In the genomic region with DNA sequence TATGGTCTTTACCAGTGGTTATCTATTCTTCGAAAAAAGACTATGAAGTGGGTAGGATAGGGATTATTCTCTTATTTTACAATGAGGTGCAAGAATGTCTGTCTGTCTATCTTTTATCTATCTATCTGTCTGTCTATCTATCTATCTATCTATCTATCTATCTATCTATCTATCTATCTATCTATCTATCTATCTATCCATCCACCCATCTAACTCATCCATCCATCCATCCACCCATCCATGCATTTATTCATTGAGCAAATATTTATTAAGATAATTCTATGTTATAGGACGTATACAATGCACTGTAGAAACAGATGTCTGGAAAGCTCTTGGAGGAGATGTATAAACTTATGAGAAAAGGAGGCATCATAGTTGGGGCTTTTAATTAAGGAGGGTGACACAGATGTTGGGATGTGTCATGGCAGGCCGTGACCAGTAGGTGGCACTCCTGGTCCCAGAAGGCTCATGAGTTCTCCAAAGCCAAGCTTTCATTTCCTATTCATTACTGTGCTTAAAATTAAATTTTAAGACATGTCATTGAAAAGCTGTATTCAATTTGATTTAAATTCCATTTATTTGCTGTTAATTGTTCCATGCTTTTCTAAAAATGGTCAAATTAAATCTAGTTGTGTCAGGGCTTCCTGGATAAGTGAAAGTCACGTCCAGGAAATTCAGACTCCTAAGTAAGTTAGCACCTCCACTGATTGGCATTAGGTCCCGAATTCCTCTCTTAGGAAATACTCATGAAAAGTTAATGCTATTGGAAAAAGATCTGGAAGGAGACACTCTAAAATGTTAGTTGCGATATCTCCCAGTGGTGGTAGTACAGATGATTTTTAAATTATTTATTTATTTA, we compare ENCODE assay signal across 8 cellular contexts. TPM values are rescaled to one million over a fixed set of nuclear protein-coding genes. Genes with fewer than 3 reads are reported as not detected.
DNase-seq lines count a peak whose midpoint lies in the region; ATAC-seq and TF ChIP-seq lines count a peak whose summit lies in the region.

No MANE protein-coding gene starts in this region.

- H3K27me3 ChIP-seq in DOHH2 (ENCODE audit: control insufficient read depth, low read length): peaks cover 6% of the 10 kb centered on the region; the same call in 1 of the 2 replicates
- no peaks in the 10 kb centered on the region for H3K27me3 ChIP-seq in left lung

- no peaks in the 10 kb centered on the region for H3K9me3 ChIP-seq in DOHH2 (ENCODE audit: control insufficient read depth, insufficient read depth, low read length)
- H3K9me3 ChIP-seq in left lung: no peaks in the 10 kb centered on the region

- no peaks in the 10 kb centered on the region for H3K36me3 ChIP-seq in DOHH2 (ENCODE audit: control insufficient read depth, low read length)
- H3K36me3 ChIP-seq in left lung: no peaks in the 10 kb centered on the region

- DNase-seq in NCI-H128 (lab: John Stamatoyannopoulos, UW; ENCODE audit: unreplicated experiment): peak; percentile 5
- peak; percentile 23 to 35 (median 30) for DNase-seq in activated CD4-positive, CD25-positive, alpha-beta regulatory T cell (lab: John Stamatoyannopoulos, UW)
- peak; percentile 42 for DNase-seq in cerebellar cortex (ENCODE audit: low spot score)
- DNase-seq in left lung: peak; percentile 47 to 84
- DNase-seq in stimulated activated CD4-positive, alpha-beta T cell treated with anti-CD3 and anti-CD28 coated beads, Interleukin-4, amount 100 ng/mL, for 4 hours: peak; percentile 37 to 61

- H3K4me1 ChIP-seq in DOHH2 (ENCODE audit: control insufficient read depth, low read length) (no peaks in the 10 kb centered on the region), left lung (no peaks in the 10 kb centered on the region)

- intact Hi-C loops in left lung (cut with DNase I): no loop called here

- peak; percentile 93 for TF ChIP-seq CTCF in DOHH2 (IDR thresholded peaks at IDR 0.05; ENCODE audit: low read depth, low read length, poor library complexity, severe bottlenecking)
- TF ChIP-seq CTCF in left lung (IDR thresholded peaks at IDR 0.05): peak; percentile 91 to 97

- H3K4me2 ChIP-seq in DOHH2 (ENCODE audit: low read length): peak overlapping the region; percentile 36

- H3K9me2 ChIP-seq in DOHH2 (replicated peaks; ENCODE audit: control insufficient read depth, low read length): no peaks in the 10 kb centered on the region

- ATAC-seq in GM21825 (IDR thresholded peaks at IDR 0.05; ENCODE audit: unreplicated experiment) (peak; percentile 85), left lung (peak; percentile 98), GM19455 (IDR thresholded peaks at IDR 0.05; ENCODE audit: unreplicated experiment) (no peak)

- H4K20me1 ChIP-seq in DOHH2 (ENCODE audit: control insufficient read depth, insufficient read depth, low read depth, low read length): no peaks in the 10 kb centered on the region

- H3K27ac ChIP-seq in DOHH2 (ENCODE audit: low read depth, low read length) (no peak overlapping the region), left lung (no peak overlapping the region)

- H3K4me3 ChIP-seq in DOHH2 (ENCODE audit: low read length) (no peak overlapping the region), left lung (no peak overlapping the region)

- no peaks in the 10 kb centered on the region for H3K79me2 ChIP-seq in DOHH2 (ENCODE audit: control insufficient read depth, low read length)

- no peaks in the 10 kb centered on the region for H3F3A ChIP-seq in DOHH2 (ENCODE audit: control insufficient read depth, insufficient read depth)

RNA-seq across cellular contexts. Expression of a gene that starts 19.0 kb away (rescaled TPM):
- 1 to 10 TPM; 2.3 to 3.2 TPM for total RNA-seq in left lung

RNA-seq across cellular contexts. Expression of a gene that starts 57.9 kb away (rescaled TPM):
- under 1 TPM in 1 of 2 donors, not detected in 1; 0.42 TPM for total RNA-seq in left lung

Comparison
In these comparisons a context has a peak if more than half of its experiments do, and no peak if none do; other contexts are left out.
1. DNase-seq: peak in every context shown above with its lines; median percentile 66 in left lung; 49 in stimulated activated CD4-positive, alpha-beta T cell treated with anti-CD3 and anti-CD28 coated beads, Interleukin-4, amount 100 ng/mL, for 4 hours; 42 in cerebellar cortex; 30 in activated CD4-positive, CD25-positive, alpha-beta regulatory T cell; 5 in NCI-H128.